In genomic region chr16:67246081-67246944, GRCh38 we compare ENCODE assay signal across 8 cellular contexts. TPM values are rescaled to one million over a fixed set of nuclear protein-coding genes. Genes with fewer than 3 reads are reported as not detected.
DNase-seq lines count a peak whose midpoint lies in the region; ATAC-seq and TF ChIP-seq lines count a peak whose summit lies in the region.

No MANE protein-coding gene starts in this region.

- intact Hi-C loops in dendritic cell treated with granulocyte-macrophage colony-stimulating factor and Interleukin-4, amounts not matched to agents 40 ng/mL and 50 ng/mL, for 4 days (cut with micrococcal nuclease): no loop called here
- intact Hi-C loops in left lung (cut with DNase I): no loop called here

- H3K9me3 Mint-ChIP-seq in dendritic cell treated with granulocyte-macrophage colony-stimulating factor and Interleukin-4, amounts not matched to agents 40 ng/mL and 50 ng/mL, for 4 days: no peaks in the 10 kb centered on the region

- H3K4me3 ChIP-seq in left lung: peak overlapping the region; percentile 70 to 81

- H3K36me3 ChIP-seq in left lung: no peaks in the 10 kb centered on the region

- H3K27ac Mint-ChIP-seq in dendritic cell treated with granulocyte-macrophage colony-stimulating factor and Interleukin-4, amounts not matched to agents 40 ng/mL and 50 ng/mL, for 4 days: peak overlapping the region; percentile 88

- peaks cover 71% of the 10 kb centered on the region for H3K4me1 Mint-ChIP-seq in dendritic cell treated with granulocyte-macrophage colony-stimulating factor and Interleukin-4, amounts not matched to agents 40 ng/mL and 50 ng/mL, for 4 days (ENCODE audit: low read depth)

- H3K27ac ChIP-seq in left lung: peak overlapping the region; percentile 92 to 97

- H3K9me3 ChIP-seq in left lung: no peaks in the 10 kb centered on the region

- peak in 1 of 2 donors; percentile 30 for TF ChIP-seq CTCF in left lung (IDR thresholded peaks at IDR 0.05)

- peaks cover 10% of the 10 kb centered on the region for H3K36me3 Mint-ChIP-seq in dendritic cell treated with granulocyte-macrophage colony-stimulating factor and Interleukin-4, amounts not matched to agents 40 ng/mL and 50 ng/mL, for 4 days (ENCODE audit: low read depth)

- peaks cover 33% of the 10 kb centered on the region for H3K27me3 Mint-ChIP-seq in dendritic cell treated with granulocyte-macrophage colony-stimulating factor and Interleukin-4, amounts not matched to agents 40 ng/mL and 50 ng/mL, for 4 days

- peaks cover 58 to 69% of the 10 kb centered on the region in 2 donors for H3K4me1 ChIP-seq in left lung

- peaks cover 0 to 34% of the 10 kb centered on the region in 2 donors for H3K27me3 ChIP-seq in left lung

- H3K4me3 Mint-ChIP-seq in dendritic cell treated with granulocyte-macrophage colony-stimulating factor and Interleukin-4, amounts not matched to agents 40 ng/mL and 50 ng/mL, for 4 days: peak overlapping the region; percentile 89

- ATAC-seq in left lung: peak; percentile 74

- DNase-seq in GDM1 (lab: John Stamatoyannopoulos, UW) (peak; percentile 42), HCEC 1CT (peak; percentile 78), NCI-H2107 treated with DMSO at 0.1 percent for 48 hours (lab: John Stamatoyannopoulos, UW; ENCODE audit: unreplicated experiment) (peak; percentile 36), left lung (peak; percentile 93 to 95), cortex of kidney (lab: John Stamatoyannopoulos, UW) (no peak)
- DNase-seq in activated CD4-positive, alpha-beta T cell treated with anti-CD3 and anti-CD28 coated beads for 1 hour: peak; percentile 27
- DNase-seq in stimulated activated CD8-positive, alpha-beta memory T cell treated with anti-CD3 and anti-CD28 coated beads, Interleukin-12 subunit alpha, Interleukin-12 subunit beta, amount 100 ng/mL, for 4 hours (ENCODE audit: low read depth): peak; percentile 35

RNA-seq across cellular contexts. Expression of gene FHOD1, which starts 1.0 kb away (rescaled TPM):
- 100 to 1,000 TPM in 1 of 2 donors, 10 to 100 TPM in 1; 68.4 to 132 TPM for total RNA-seq in left lung

RNA-seq across cellular contexts. Expression of gene SLC9A5, which starts 2.5 kb away (rescaled TPM):
- total RNA-seq in left lung: 1 to 10 TPM; 3.2 to 4.0 TPM

RNA-seq across cellular contexts. Expression of gene TMEM208, which starts 19.4 kb away (rescaled TPM):
- total RNA-seq in left lung: 10 to 100 TPM; 43.8 to 56.9 TPM

RNA-seq across cellular contexts. Expression of gene PLEKHG4, which starts 33.0 kb away (rescaled TPM):
- 10 to 100 TPM; 24.9 to 28.5 TPM for total RNA-seq in left lung

RNA-seq across cellular contexts. Expression of gene ELMO3, which starts 47.4 kb away (rescaled TPM):
- total RNA-seq in left lung: 10 to 100 TPM; 14.8 to 21.2 TPM
